Comparison of ENCODE assay signal across 10 cellular contexts in the genomic region with DNA sequence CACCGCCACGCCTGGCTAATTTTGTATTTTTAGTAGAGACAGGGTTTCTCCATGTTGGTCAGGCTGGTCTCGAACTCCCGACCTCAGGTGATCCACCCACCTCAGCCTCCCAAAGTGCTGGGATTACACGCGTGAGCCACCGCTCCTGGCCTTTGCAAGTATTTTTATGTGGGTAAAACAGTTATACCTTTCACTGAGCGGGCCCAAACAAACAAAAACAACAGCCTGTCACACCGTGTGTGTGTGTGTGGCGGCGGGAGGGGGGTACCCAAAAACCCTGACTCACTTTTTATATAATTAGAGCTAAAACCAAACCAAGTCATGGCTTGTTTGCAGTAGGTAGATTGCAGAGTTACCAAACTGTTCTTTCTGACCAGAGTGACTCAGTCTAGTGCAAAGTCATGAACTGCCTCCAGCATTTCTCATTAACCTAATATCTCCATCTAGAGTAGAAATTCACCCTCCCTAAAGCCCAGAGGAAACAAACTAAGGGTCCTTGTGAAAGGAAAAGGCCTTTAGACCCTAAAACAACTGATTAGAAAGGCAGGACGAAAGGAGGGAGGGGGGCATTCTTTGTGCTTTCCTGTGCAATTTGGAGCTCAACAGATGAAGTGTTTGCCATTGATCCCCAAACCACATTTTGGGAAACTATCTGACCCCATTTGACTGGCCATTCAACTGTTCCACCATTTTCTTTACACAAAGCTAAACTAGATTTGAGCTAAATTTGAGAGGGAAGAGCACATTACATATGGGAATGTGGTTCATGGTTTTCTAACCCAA.
DNase-seq lines count a peak whose midpoint lies in the region; FAIRE-seq and TF ChIP-seq lines count a peak whose summit lies in the region.
"Had no signal": no experiment of that assay in that cellular context is flagged by ENCODE, and none has a peak within 500 bp of the region (broad histone marks: within the 10 kb centered on the region; RNA-seq: fewer than 3 reads in every experiment).

No MANE protein-coding gene starts in this region.

- no peak overlapping the region for H3K4me3 Mint-ChIP-seq in progenitor cell of endocrine pancreas (ENCODE audit: low read depth)

- peaks cover 39% of the 10 kb centered on the region for H3F3A ChIP-seq in GM23248 (ENCODE audit: insufficient read depth)

- TF ChIP-seq POLR2A in suprapubic skin (IDR thresholded peaks at IDR 0.05) = no peak

- peaks cover 49% of the 10 kb centered on the region for H3K4me1 Mint-ChIP-seq in progenitor cell of endocrine pancreas (ENCODE audit: low read depth)

- H3K27me3 ChIP-seq in GM23248 (replicated peaks; ENCODE audit: insufficient read depth) (no peaks in the 10 kb centered on the region), suprapubic skin (no peaks in the 10 kb centered on the region)

- no peak overlapping the region for H3K4me3 ChIP-seq in GM23248
- H3K4me3 ChIP-seq in choroid plexus epithelial cell (ENCODE audit: low read depth, low read length) = no peak overlapping the region
- no peak overlapping the region for H3K4me3 ChIP-seq in suprapubic skin

- H2AFZ ChIP-seq in GM23248 = no peak overlapping the region

- in situ Hi-C loops in GM23248 (cut with MboI) = no loop called here

- peak; percentile 58 for FAIRE-seq in RCC 7860 (lab: Jason Lieb, UNC)
- FAIRE-seq: frontal cortex had no signal

- peak overlapping the region; percentile 11 for H3K4me2 ChIP-seq in GM23248 (ENCODE audit: unreplicated experiment)

- H3K27ac Mint-ChIP-seq in progenitor cell of endocrine pancreas = peak overlapping the region; percentile 69

- DNase-seq in GM23248 (peak; percentile 86), RCC 7860 (ENCODE audit: low spot score) (peak; percentile 53), choroid plexus epithelial cell (ENCODE audit: low read depth) (peak; percentile 73), progenitor cell of endocrine pancreas (ENCODE audit: low spot score, unreplicated experiment) (no peak), NCI-H1048 (lab: John Stamatoyannopoulos, UW) (no peak), nucleus accumbens (lab: John Stamatoyannopoulos, UW) (no peak), suprapubic skin (ENCODE audit: low spot score in 2 of 2) (no peak)
- DNase-seq: GOT3, NCI-H510A had no signal

- H3K9me3 Mint-ChIP-seq in progenitor cell of endocrine pancreas (ENCODE audit: low read depth) = no peaks in the 10 kb centered on the region

- TF ChIP-seq EP300 in suprapubic skin (IDR thresholded peaks at IDR 0.05) = no peak

- H3K27ac ChIP-seq in GM23248 (peak overlapping the region; percentile 68), suprapubic skin (no peak overlapping the region)

- no peaks in the 10 kb centered on the region for H3K9me2 ChIP-seq in GM23248 (ENCODE audit: insufficient read depth)

- 69 to 71% methylated on average over 12 of the region's 12 CpGs for WGBS in GM23248 (ENCODE audit: low coverage in 1 of 2, low lambda C conversion rate in 2 of 2, missing lambda C conversion rate in 2 of 2), 2 experiments
- WGBS in suprapubic skin = 70% methylated on average over 12 of the region's 12 CpGs

- no peaks in the 10 kb centered on the region for H3K9me3 ChIP-seq in GM23248 (ENCODE audit: low read depth)
- H3K9me3 ChIP-seq in suprapubic skin = no peaks in the 10 kb centered on the region

- TF ChIP-seq CTCF in choroid plexus epithelial cell (conservative IDR thresholded peaks at IDR 0.05; ENCODE audit: low read depth, low read length) (no peak), progenitor cell of endocrine pancreas (IDR thresholded peaks at IDR 0.05; ENCODE audit: unreplicated experiment) (no peak), suprapubic skin (IDR thresholded peaks at IDR 0.05) (no peak)

- H3K9ac ChIP-seq in GM23248 = no peak overlapping the region

- H3K27me3 Mint-ChIP-seq in progenitor cell of endocrine pancreas = no peaks in the 10 kb centered on the region

- no peaks in the 10 kb centered on the region for H4K20me1 ChIP-seq in GM23248 (ENCODE audit: insufficient read depth)

- H3K4me1 ChIP-seq in GM23248 (ENCODE audit: insufficient read depth) = peaks cover 56% of the 10 kb centered on the region
- H3K4me1 ChIP-seq in suprapubic skin = peaks cover 62% of the 10 kb centered on the region

- H3K79me2 ChIP-seq in GM23248 (ENCODE audit: insufficient read depth) = no peaks in the 10 kb centered on the region

- H3K36me3 Mint-ChIP-seq in progenitor cell of endocrine pancreas (ENCODE audit: insufficient read depth) = peaks cover 20% of the 10 kb centered on the region

- H3K36me3 ChIP-seq in GM23248 (ENCODE audit: low read depth) (no peaks in the 10 kb centered on the region), suprapubic skin (peaks cover 7% of the 10 kb centered on the region)

Comparison
In these comparisons a context has a peak if more than half of its experiments do, and no peak if none do; other contexts are left out.
1. DNase-seq: peak in GM23248 (single experiment), RCC 7860 (single experiment) and choroid plexus epithelial cell (single experiment); none in progenitor cell of endocrine pancreas (single experiment), NCI-H1048 (single experiment), nucleus accumbens (0 of 56) and suprapubic skin (0 of 2).